Comparison of ENCODE assay signal across 9 cellular contexts in genomic region chr9:124242331-124243194, GRCh38. TPM values are rescaled to one million over a fixed set of nuclear protein-coding genes. Genes with fewer than 3 reads are reported as not detected.
A peak's percentile ranks its signal among the peaks of the same experiment; 100 is the strongest.
DNase-seq lines count a peak whose midpoint lies in the region; ATAC-seq and TF ChIP-seq lines count a peak whose summit lies in the region.
"Had no signal": no experiment of that assay in that cellular context is flagged by ENCODE, and none has a peak within 500 bp of the region (broad histone marks: within the 10 kb centered on the region; RNA-seq: fewer than 3 reads in every experiment).

No MANE protein-coding gene starts in this region.

- H3K79me2 ChIP-seq in OCI-LY3 (ENCODE audit: low read length), result no peaks in the 10 kb centered on the region

- no peaks in the 10 kb centered on the region for H3K36me3 Mint-ChIP-seq in CD8-positive, alpha-beta memory T cell

- H3K27me3 Mint-ChIP-seq in CD8-positive, alpha-beta memory T cell, result no peaks in the 10 kb centered on the region

- peak overlapping the region; percentile 25; the same call in 1 of the 2 replicates for H3K4me2 ChIP-seq in OCI-LY3 (ENCODE audit: low read length)

- H4K20me1 ChIP-seq in OCI-LY3 (ENCODE audit: insufficient read depth, low read length), result no peaks in the 10 kb centered on the region

- intact Hi-C loops in left ventricle myocardium superior (cut with micrococcal nuclease) (no loop called here), sciatic nerve (cut with DNase I) (loop anchor here (10.0 kb wide), 1 partner anchor 378 kb away; no protein-coding TSS in a partner anchor)

- no peaks in the 10 kb centered on the region for H3K9me3 ChIP-seq in OCI-LY3 (ENCODE audit: insufficient read depth, low read length)
- H3K9me3 ChIP-seq in CD8-positive, alpha-beta memory T cell (ENCODE audit: low read length), result no peaks in the 10 kb centered on the region

- no peak overlapping the region for H2AFZ ChIP-seq in OCI-LY3 (ENCODE audit: low read depth, low read length)

- H3K4me3 Mint-ChIP-seq in CD8-positive, alpha-beta memory T cell, result peak overlapping the region in 1 of 7 donors; percentile 44
- H3K4me3 Mint-ChIP-seq: stimulated activated naive CD8-positive, alpha-beta T cell treated with anti-CD3 and anti-CD28 coated beads, Interleukin-15, Interleukin-2, amounts not matched to agents 100 ng/mL and 50 ng/mL, for 24 hours had no signal

- peak overlapping the region in 3 of 8 donors; percentile 38 to 74 (median 42) for H3K27ac Mint-ChIP-seq in CD8-positive, alpha-beta memory T cell
- H3K27ac Mint-ChIP-seq: stimulated activated naive CD8-positive, alpha-beta T cell treated with anti-CD3 and anti-CD28 coated beads, Interleukin-15, Interleukin-2, amounts not matched to agents 100 ng/mL and 50 ng/mL, for 24 hours had no signal

- peaks cover 27 to 42% (median 30%) of the 10 kb centered on the region in 3 donors for H3K4me1 Mint-ChIP-seq in CD8-positive, alpha-beta memory T cell

- DNase-seq in GF-D8 (lab: John Stamatoyannopoulos, UW) (peak; percentile 83), left ventricle myocardium superior (peak; percentile 47), sciatic nerve (ENCODE audit: low spot score) (peak; percentile 64), RKO (ENCODE audit: low spot score) (no peak)
- no peak for DNase-seq in CD8-positive, alpha-beta memory T cell
- DNase-seq in central memory CD4-positive, alpha-beta T cell, result no peak

- peaks cover 21% of the 10 kb centered on the region for H3K4me1 ChIP-seq in OCI-LY3 (ENCODE audit: low read length)
- H3K4me1 ChIP-seq in CD8-positive, alpha-beta memory T cell (ENCODE audit: insufficient read depth, low read length), result peaks cover 23% of the 10 kb centered on the region

- no peak overlapping the region for H3K9ac ChIP-seq in OCI-LY3 (ENCODE audit: low read length)

- no peak overlapping the region for H3K27ac ChIP-seq in OCI-LY3 (ENCODE audit: low read length)
- H3K27ac ChIP-seq in CD8-positive, alpha-beta memory T cell (ENCODE audit: low read depth, low read length), result no peak overlapping the region

- no peak overlapping the region for H3K4me3 ChIP-seq in OCI-LY3 (ENCODE audit: low read length)
- no peak overlapping the region for H3K4me3 ChIP-seq in CD8-positive, alpha-beta memory T cell (ENCODE audit: low read length)

- POLR2A ChIA-PET in CD8-positive, alpha-beta memory T cell (lab: Charles Lee), result no interaction called here

- ATAC-seq in left ventricle myocardium superior, result peak; percentile 79
- ATAC-seq in sciatic nerve, result peak; percentile 86
- ATAC-seq in HG03571 (IDR thresholded peaks at IDR 0.05; ENCODE audit: unreplicated experiment), result no peak

- no peaks in the 10 kb centered on the region for H3K36me3 ChIP-seq in OCI-LY3 (replicated peaks; ENCODE audit: low read depth, low read length)
- no peaks in the 10 kb centered on the region for H3K36me3 ChIP-seq in CD8-positive, alpha-beta memory T cell (ENCODE audit: insufficient read depth, low read length)

- H3K27me3 ChIP-seq in OCI-LY3 (ENCODE audit: low read depth, low read length), result no peaks in the 10 kb centered on the region
- H3K27me3 ChIP-seq in CD8-positive, alpha-beta memory T cell (ENCODE audit: insufficient read depth, low read length, poor library complexity, severe bottlenecking), result no peaks in the 10 kb centered on the region

- H3K9me3 Mint-ChIP-seq in CD8-positive, alpha-beta memory T cell, result no peaks in the 10 kb centered on the region
- H3K9me3 Mint-ChIP-seq: stimulated activated naive CD8-positive, alpha-beta T cell treated with anti-CD3 and anti-CD28 coated beads, Interleukin-15, Interleukin-2, amounts not matched to agents 100 ng/mL and 50 ng/mL, for 24 hours had no signal

- CTCF ChIA-PET in CD8-positive, alpha-beta memory T cell (lab: Charles Lee), result no interaction called here

- TF ChIP-seq CTCF in OCI-LY3 (IDR thresholded peaks at IDR 0.05; ENCODE audit: low read depth, low read length), result no peak

RNA-seq across cellular contexts. Expression of gene NEK6, which starts 15.2 kb away (rescaled TPM):
- total RNA-seq in left ventricle myocardium superior, result 7.7 TPM
- 103 TPM for total RNA-seq in sciatic nerve
- total RNA-seq in CD8-positive, alpha-beta memory T cell, result 10 to 100 TPM; 63.0 to 66.0 TPM
- 9.5 TPM for polyA plus RNA-seq in CD8-positive, alpha-beta memory T cell

Comparison
In these comparisons a context has a peak if more than half of its experiments do, and no peak if none do; other contexts are left out.
1. DNase-seq: peak in GF-D8 (single experiment), left ventricle myocardium superior (single experiment) and sciatic nerve (single experiment); none in CD8-positive, alpha-beta memory T cell (0 of 5), central memory CD4-positive, alpha-beta T cell (single experiment) and RKO (single experiment).